8 cellular contexts compared by ENCODE assay signal in the genomic region with DNA sequence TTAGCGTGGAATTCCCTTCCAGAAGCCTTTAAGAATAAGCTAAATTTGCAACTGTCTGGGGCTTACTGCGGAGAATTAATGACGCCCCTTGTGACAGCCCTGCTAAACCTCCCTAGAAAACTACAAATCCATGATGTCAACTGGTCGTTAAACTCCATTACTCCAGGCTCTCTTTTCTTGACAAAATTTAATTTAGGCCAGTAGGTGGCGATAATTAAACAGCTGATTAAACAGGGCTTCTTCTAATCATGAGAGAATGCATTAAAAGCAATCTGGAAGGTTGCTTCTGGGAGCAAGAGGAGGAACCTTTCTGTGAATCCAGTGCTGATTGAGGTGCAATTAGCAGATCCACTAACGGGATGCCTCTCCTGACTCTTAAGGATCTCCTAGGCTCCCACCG. TPM values are rescaled to one million over a fixed set of nuclear protein-coding genes. Genes with fewer than 3 reads are reported as not detected.
DNase-seq lines count a peak whose midpoint lies in the region; ATAC-seq, FAIRE-seq and TF ChIP-seq lines count a peak whose summit lies in the region.

No MANE protein-coding gene starts in this region.

- no peak overlapping the region for H3K27ac Mint-ChIP-seq in activated CD8-positive, alpha-beta memory T cell treated with anti-CD3 and anti-CD28 coated beads, Interleukin-2, amount 10 ng/mL, durations not matched to agents 7 days and 5 days

- H3K4me3 ChIP-seq in astrocyte of the spinal cord (ENCODE audit: low read depth, low read length) (no peak overlapping the region), keratinocyte (ENCODE audit: control insufficient read depth in 2 of 3, extremely low read depth in 1 of 3, insufficient read depth in 2 of 3, low read depth in 1 of 3, low read length in 3 of 3) (no peak overlapping the region), upper lobe of right lung (no peak overlapping the region)

- in situ Hi-C loops in astrocyte of the spinal cord (cut with HindIII; ENCODE audit: low sequenced_read_pairs) = no loop called here

- FAIRE-seq in keratinocyte (lab: Jason Lieb, UNC) = peak; percentile 72

- dilution Hi-C loops in keratinocyte (cut with MboI; ENCODE audit: extremely low pct_ligation_motif_present, low sequenced_read_pairs) = no loop called here

- no peaks in the 10 kb centered on the region for H3K9me3 Mint-ChIP-seq in activated CD8-positive, alpha-beta memory T cell treated with anti-CD3 and anti-CD28 coated beads, Interleukin-2, amount 10 ng/mL, durations not matched to agents 7 days and 5 days (ENCODE audit: low read depth)

- H3K27ac ChIP-seq in keratinocyte (ENCODE audit: control insufficient read depth, insufficient read depth, low read length) (no peak overlapping the region), upper lobe of right lung (no peak overlapping the region)

- H3K27me3 ChIP-seq in keratinocyte (ENCODE audit: control insufficient read depth, extremely low read depth, insufficient read depth, low read length) (peaks cover 18% of the 10 kb centered on the region), upper lobe of right lung (peaks cover 28% of the 10 kb centered on the region)

- H4K20me1 ChIP-seq in keratinocyte (ENCODE audit: control insufficient read depth, extremely low read depth, insufficient read depth, low read length) = no peaks in the 10 kb centered on the region

- CTCF ChIA-PET in activated CD8-positive, alpha-beta memory T cell treated with anti-CD3 and anti-CD28 coated beads, Interleukin-2, amount 10 ng/mL, durations not matched to agents 7 days and 5 days (lab: Charles Lee) = interaction anchor here (1.0 to 5.5 kb wide), 14 partner anchors 9 to 852 kb away, joined by 3 to 26 read pairs (median 4); a partner anchor contains a TSS

- no peak overlapping the region for H3K4me2 ChIP-seq in keratinocyte (ENCODE audit: control insufficient read depth, extremely low read depth, insufficient read depth, low read depth, low read length)

- no peaks in the 10 kb centered on the region for H3K36me3 ChIP-seq in keratinocyte (ENCODE audit: control insufficient read depth in 2 of 2, extremely low read depth in 1 of 2, insufficient read depth in 2 of 2, low read length in 2 of 2)
- no peaks in the 10 kb centered on the region for H3K36me3 ChIP-seq in upper lobe of right lung

- H2AFZ ChIP-seq in keratinocyte (ENCODE audit: control insufficient read depth, low read length) = no peak overlapping the region

- TF ChIP-seq CTCF in astrocyte of the spinal cord (IDR thresholded peaks at IDR 0.05; ENCODE audit: low read depth, low read length) (peak; percentile 40), keratinocyte (optimal IDR thresholded peaks at IDR 0.05 in 1 of 3, IDR thresholded peaks at IDR 0.05 in 1 of 3, conservative IDR thresholded peaks at IDR 0.05 in 1 of 3; ENCODE audit: extremely low read depth in 1 of 3, insufficient read depth in 2 of 3, low read length in 3 of 3) (peak in 2 of 3 experiments; percentile 27 to 47), upper lobe of right lung (IDR thresholded peaks at IDR 0.05) (peak; percentile 64)

- intact Hi-C loops in upper lobe of right lung (cut with DNase I) = no loop called here

- no peaks in the 10 kb centered on the region for H3K9me1 ChIP-seq in keratinocyte (ENCODE audit: control insufficient read depth, extremely low read depth, insufficient read depth, low read length)

- peaks cover under 1% of the 10 kb centered on the region for H3K4me1 Mint-ChIP-seq in activated CD8-positive, alpha-beta memory T cell treated with anti-CD3 and anti-CD28 coated beads, Interleukin-2, amount 10 ng/mL, durations not matched to agents 7 days and 5 days

- DNase-seq in activated CD8-positive, alpha-beta memory T cell treated with anti-CD3 and anti-CD28 coated beads, Interleukin-2, amount 10 ng/mL, durations not matched to agents 7 days and 5 days = peak; percentile 33
- no peak for DNase-seq in activated CD8-positive, alpha-beta memory T cell treated with anti-CD3 and anti-CD28 coated beads for 24 hours
- DNase-seq in NCI-H2196 treated with DMSO at 0.1 percent for 48 hours (lab: John Stamatoyannopoulos, UW; ENCODE audit: unreplicated experiment) (peak; percentile 23), astrocyte of the spinal cord (ENCODE audit: low read depth, low spot score) (peak; percentile 62), keratinocyte (ENCODE audit: low read depth, low spot score) (no peak), upper lobe of right lung (no peak)
- no peak for DNase-seq in stimulated activated CD4-positive, alpha-beta T cell treated with anti-CD3 and anti-CD28 coated beads, Interleukin-4, amount 100 ng/mL, for 24 hours

- no peak overlapping the region for H3K9ac ChIP-seq in keratinocyte (ENCODE audit: control insufficient read depth, extremely low read depth, insufficient read depth, low read length)

- H3K4me1 ChIP-seq in keratinocyte (ENCODE audit: control insufficient read depth, extremely low read depth, insufficient read depth, low read length) (no peaks in the 10 kb centered on the region), upper lobe of right lung (no peaks in the 10 kb centered on the region)

- ATAC-seq in activated CD8-positive, alpha-beta memory T cell treated with anti-CD3 and anti-CD28 coated beads, Interleukin-2, amount 10 ng/mL, durations not matched to agents 7 days and 5 days = no peak
- ATAC-seq in upper lobe of right lung = peak; percentile 48
- no peak for ATAC-seq in GM21723 (IDR thresholded peaks at IDR 0.05; ENCODE audit: unreplicated experiment)

- H3K9me3 ChIP-seq in keratinocyte (ENCODE audit: control insufficient read depth, low read depth, low read length) = no peaks in the 10 kb centered on the region
- no peaks in the 10 kb centered on the region for H3K9me3 ChIP-seq in upper lobe of right lung

- no peak overlapping the region for H3K4me3 Mint-ChIP-seq in activated CD8-positive, alpha-beta memory T cell treated with anti-CD3 and anti-CD28 coated beads, Interleukin-2, amount 10 ng/mL, durations not matched to agents 7 days and 5 days

- no peaks in the 10 kb centered on the region for H3K36me3 Mint-ChIP-seq in activated CD8-positive, alpha-beta memory T cell treated with anti-CD3 and anti-CD28 coated beads, Interleukin-2, amount 10 ng/mL, durations not matched to agents 7 days and 5 days

- H3K27me3 Mint-ChIP-seq in activated CD8-positive, alpha-beta memory T cell treated with anti-CD3 and anti-CD28 coated beads, Interleukin-2, amount 10 ng/mL, durations not matched to agents 7 days and 5 days = peaks cover 44% of the 10 kb centered on the region

- H3K79me2 ChIP-seq in keratinocyte (ENCODE audit: control insufficient read depth, insufficient read depth, low read length) = no peaks in the 10 kb centered on the region

RNA-seq across cellular contexts. Expression of a gene that starts 8.1 kb away (rescaled TPM):
- 10 to 100 TPM; 39.1 to 66.6 TPM for total RNA-seq in activated CD8-positive, alpha-beta memory T cell treated with anti-CD3 and anti-CD28 coated beads, Interleukin-2, amount 10 ng/mL, durations not matched to agents 7 days and 5 days
- 20.1 to 31.5 TPM (median 22.1 TPM) in 3 replicates for polyA plus RNA-seq in keratinocyte
- 15.7 TPM for polyA plus RNA-seq in keratinocyte (2011; ENCODE audit: low read depth)
- 11.9 and 12.5 TPM in 2 replicates for polyA plus RNA-seq in keratinocyte (2011; cell fraction: cytosol; rRNA removed)
- polyA plus RNA-seq in keratinocyte (2011; cell fraction: nucleus; rRNA removed) = 114 and 137 TPM in 2 replicates
- polyA plus RNA-seq in keratinocyte (2012; ENCODE audit: low replicate concordance) = 21.2 and 28.3 TPM in 2 replicates
- 27.9 to 31.2 TPM (median 30.7 TPM) in 3 replicates for polyA minus RNA-seq in keratinocyte
- 11.7 TPM for polyA minus RNA-seq in keratinocyte (2011; cell fraction: cytosol; rRNA and poly(A)+ RNA removed)
- polyA minus RNA-seq in keratinocyte (2011; cell fraction: nucleus; rRNA and poly(A)+ RNA removed) = 47.2 and 64.7 TPM in 2 replicates
- 33.2 TPM for total RNA-seq in upper lobe of right lung

Comparison
In these comparisons a context has a peak if more than half of its experiments do, and no peak if none do; other contexts are left out.
1. DNase-seq: peak in activated CD8-positive, alpha-beta memory T cell treated with anti-CD3 and anti-CD28 coated beads, Interleukin-2, amount 10 ng/mL, durations not matched to agents 7 days and 5 days (single experiment), NCI-H2196 treated with DMSO at 0.1 percent for 48 hours (single experiment) and astrocyte of the spinal cord (single experiment); none in activated CD8-positive, alpha-beta memory T cell treated with anti-CD3 and anti-CD28 coated beads for 24 hours (single experiment), keratinocyte (single experiment), upper lobe of right lung (single experiment) and stimulated activated CD4-positive, alpha-beta T cell treated with anti-CD3 and anti-CD28 coated beads, Interleukin-4, amount 100 ng/mL, for 24 hours (single experiment).
2. Peak in every context shown above with its lines, with median percentiles within 50 percentile points of each other: CTCF ChIP-seq.